ENCODE assay signal across 19 cellular contexts in genomic region chr2:134190807-134191203, GRCh38.
"Had no signal": no experiment of that assay in that cellular context is flagged by ENCODE, and none has a peak within 500 bp of the region (broad histone marks: within the 10 kb centered on the region; RNA-seq: fewer than 3 reads in every experiment).

No MANE protein-coding gene starts in this region.

- H3K27me3 ChIP-seq: brain microvascular endothelial cell, suprapubic skin, transverse colon, uterus had no signal

- H3K4me3 ChIP-seq: lower lobe of right lung, suprapubic skin, transverse colon, uterus had no signal

- H3K4me1 ChIP-seq: lower lobe of right lung, uterus had no signal

- H3K9me3 ChIP-seq: lower lobe of right lung, suprapubic skin, transverse colon, uterus had no signal

- H3K36me3 ChIP-seq: brain microvascular endothelial cell, lower lobe of right lung, suprapubic skin, transverse colon, uterus had no signal

- H3K27me3 Mint-ChIP-seq: activated CD4-positive, alpha-beta T cell treated with anti-CD3 and anti-CD28 coated beads, Interleukin-2, amount 10 ng/mL, durations not matched to agents 7 days and 5 days; activated CD8-positive, alpha-beta memory T cell treated with anti-CD3 and anti-CD28 coated beads, Interleukin-2, amount 10 ng/mL, durations not matched to agents 7 days and 5 days; activated CD8-positive, alpha-beta T cell treated with anti-CD3 and anti-CD28 coated beads for 36 hours; activated naive CD8-positive, alpha-beta T cell treated with anti-CD3 and anti-CD28 coated beads, Interleukin-2, amount 50 U/mL, for 24 hours; stimulated activated naive CD8-positive, alpha-beta T cell treated with anti-CD3 and anti-CD28 coated beads, Interleukin-15, amount 100 ng/mL, for 72 hours had no signal

- H3K4me3 Mint-ChIP-seq: activated CD4-positive, alpha-beta T cell treated with anti-CD3 and anti-CD28 coated beads, Interleukin-2, amount 10 ng/mL, durations not matched to agents 7 days and 5 days; activated CD8-positive, alpha-beta memory T cell treated with anti-CD3 and anti-CD28 coated beads, Interleukin-2, amount 10 ng/mL, durations not matched to agents 7 days and 5 days; activated CD8-positive, alpha-beta T cell treated with anti-CD3 and anti-CD28 coated beads for 36 hours; activated naive CD8-positive, alpha-beta T cell treated with anti-CD3 and anti-CD28 coated beads, Interleukin-2, amount 50 U/mL, for 24 hours; natural killer cell; stimulated activated naive CD8-positive, alpha-beta T cell treated with anti-CD3 and anti-CD28 coated beads, Interleukin-15, amount 100 ng/mL, for 72 hours; T-helper 2 cell treated with Interferon-gamma antibody and Interleukin-4, amounts not matched to agents 5 μg/mL and 100 μg/mL, for 36 hours had no signal

- H3K9me3 Mint-ChIP-seq: T-helper 2 cell treated with Interferon-gamma antibody and Interleukin-4, amounts not matched to agents 5 μg/mL and 100 μg/mL, for 36 hours had no signal

- H3K27ac ChIP-seq: brain microvascular endothelial cell, lower lobe of right lung, suprapubic skin, transverse colon, uterus, VCaP had no signal

- DNase-seq: activated CD4-positive, alpha-beta T cell treated with anti-CD3 and anti-CD28 coated beads, Interleukin-2, amount 10 ng/mL, durations not matched to agents 7 days and 5 days; activated CD4-positive, CD25-positive, alpha-beta regulatory T cell treated with anti-CD3 and anti-CD28 coated beads, Interleukin-2, amount 50 U/mL, for 72 hours; activated CD8-positive, alpha-beta memory T cell treated with anti-CD3 and anti-CD28 coated beads, Interleukin-2, amount 10 ng/mL, durations not matched to agents 7 days and 5 days; activated CD8-positive, alpha-beta T cell treated with anti-CD3 and anti-CD28 coated beads for 36 hours; activated naive CD4-positive, alpha-beta T cell treated with anti-CD3 and anti-CD28 coated beads, Interleukin-2, amount 50 U/mL, for 16 hours; activated naive CD8-positive, alpha-beta T cell treated with anti-CD3 and anti-CD28 coated beads, Interleukin-2, amount 50 U/mL, for 24 hours; activated T-cell treated with anti-CD3 and anti-CD28 coated beads for 4 hours; brain microvascular endothelial cell; central memory CD4-positive, alpha-beta T cell; effector memory CD4-positive, alpha-beta T cell; kidney glomerular epithelial cell; lower lobe of right lung; natural killer cell; stimulated activated naive CD8-positive, alpha-beta T cell treated with anti-CD3 and anti-CD28 coated beads, Interleukin-15, amount 100 ng/mL, for 72 hours; transverse colon; uterus had no signal

- H3K27ac Mint-ChIP-seq: activated CD8-positive, alpha-beta memory T cell treated with anti-CD3 and anti-CD28 coated beads, Interleukin-2, amount 10 ng/mL, durations not matched to agents 7 days and 5 days; activated CD8-positive, alpha-beta T cell treated with anti-CD3 and anti-CD28 coated beads for 36 hours; activated naive CD8-positive, alpha-beta T cell treated with anti-CD3 and anti-CD28 coated beads, Interleukin-2, amount 50 U/mL, for 24 hours; natural killer cell; stimulated activated naive CD8-positive, alpha-beta T cell treated with anti-CD3 and anti-CD28 coated beads, Interleukin-15, amount 100 ng/mL, for 72 hours; T-helper 2 cell treated with Interferon-gamma antibody and Interleukin-4, amounts not matched to agents 5 μg/mL and 100 μg/mL, for 36 hours had no signal

- ATAC-seq: activated CD8-positive, alpha-beta memory T cell treated with anti-CD3 and anti-CD28 coated beads, Interleukin-2, amount 10 ng/mL, durations not matched to agents 7 days and 5 days; activated CD8-positive, alpha-beta T cell treated with anti-CD3 and anti-CD28 coated beads for 36 hours; activated naive CD8-positive, alpha-beta T cell treated with anti-CD3 and anti-CD28 coated beads, Interleukin-2, amount 50 U/mL, for 24 hours; lower lobe of right lung; natural killer cell; stimulated activated naive CD8-positive, alpha-beta T cell treated with anti-CD3 and anti-CD28 coated beads, Interleukin-15, amount 100 ng/mL, for 72 hours had no signal
